In genomic region chr13:89701913-89702312, GRCh38 we compare ENCODE assay signal across 23 cellular contexts.
"Had no signal": no experiment of that assay in that cellular context is flagged by ENCODE, and none has a peak within 500 bp of the region (broad histone marks: within the 10 kb centered on the region; RNA-seq: fewer than 3 reads in every experiment).

No MANE protein-coding gene starts in this region.

- H3K4me1 ChIP-seq: colonic mucosa, esophagus squamous epithelium, gastrocnemius medialis, heart right ventricle, left lung, lower lobe of right lung had no signal

- H3K4me3 Mint-ChIP-seq: dendritic cell treated with granulocyte-macrophage colony-stimulating factor and Interleukin-4, amounts not matched to agents 40 ng/mL and 50 ng/mL, for 4 days; effector memory CD8-positive, alpha-beta T cell; endodermal cell had no signal

- H3K27me3 Mint-ChIP-seq: dendritic cell treated with granulocyte-macrophage colony-stimulating factor and Interleukin-4, amounts not matched to agents 40 ng/mL and 50 ng/mL, for 4 days; effector memory CD8-positive, alpha-beta T cell had no signal

- H3K4me1 Mint-ChIP-seq: endodermal cell had no signal

- H3K27me3 ChIP-seq: colonic mucosa, esophagus squamous epithelium, gastrocnemius medialis, heart right ventricle, left lung had no signal

- ATAC-seq: effector memory CD8-positive, alpha-beta T cell; esophagus mucosa; gastrocnemius medialis; heart right ventricle; left cardiac atrium; left lung; left ventricle myocardium superior had no signal

- H3K27ac Mint-ChIP-seq: dendritic cell treated with granulocyte-macrophage colony-stimulating factor and Interleukin-4, amounts not matched to agents 40 ng/mL and 50 ng/mL, for 4 days; effector memory CD8-positive, alpha-beta T cell; endodermal cell had no signal

- H3K36me3 ChIP-seq: colonic mucosa, esophagus squamous epithelium, gastrocnemius medialis, heart right ventricle, left lung, lower lobe of right lung had no signal

- DNase-seq: colonic mucosa; cortex of kidney; effector CD8-positive, alpha-beta T cell; effector memory CD8-positive, alpha-beta T cell; endodermal cell; erythroblast; esophagus squamous epithelium; foreskin fibroblast; foreskin melanocyte; gastrocnemius medialis; glutamatergic neuron; head of caudate nucleus; heart right ventricle; hippocampal formation; left cardiac atrium; left lung; left ventricle myocardium superior; lower lobe of right lung; mesenchymal stem cell; midbrain had no signal

- H3K4me3 ChIP-seq: colonic mucosa, esophagus squamous epithelium, gastrocnemius medialis, heart right ventricle, left lung, lower lobe of right lung had no signal

- H3K9me3 ChIP-seq: colonic mucosa, esophagus squamous epithelium, gastrocnemius medialis, heart right ventricle, left lung, lower lobe of right lung had no signal

- H3K27ac ChIP-seq: colonic mucosa, epithelial cell of prostate, esophagus squamous epithelium, gastrocnemius medialis, heart right ventricle, left lung, lower lobe of right lung had no signal
